8 cellular contexts compared by ENCODE assay signal in the genomic region with DNA sequence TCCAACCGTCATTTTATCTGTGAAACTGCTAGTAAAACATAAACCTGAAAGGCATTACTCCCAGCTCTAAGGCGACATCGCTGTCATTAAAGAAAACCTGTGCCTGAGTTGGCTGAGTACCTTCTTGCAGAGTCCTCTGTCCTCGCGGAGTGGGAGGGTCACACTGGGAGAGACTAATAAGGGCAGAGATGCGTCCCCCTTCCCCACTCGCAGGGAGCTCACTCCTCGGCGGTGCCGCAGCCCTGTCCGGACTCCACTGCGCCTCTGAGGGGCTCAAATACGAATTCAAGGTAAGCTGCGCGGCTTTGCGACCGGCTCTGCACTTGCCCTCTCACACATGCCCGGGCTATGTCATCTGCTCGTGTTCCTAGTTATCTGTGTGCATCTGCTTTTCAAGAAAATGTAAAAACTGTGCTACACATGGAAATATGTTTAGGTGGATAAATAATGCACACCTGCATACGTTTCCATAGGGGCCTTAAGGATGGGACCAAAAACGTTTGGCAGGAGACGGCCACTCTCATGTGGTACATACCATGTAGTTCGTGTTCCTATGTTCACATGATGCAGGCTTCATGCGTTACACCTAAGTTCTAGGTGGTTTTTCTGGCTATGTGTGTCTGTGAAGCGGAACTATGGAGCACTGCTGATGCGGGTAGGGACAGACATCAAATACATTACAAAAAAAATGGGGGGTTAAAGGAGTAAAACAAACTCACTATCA. TPM values are rescaled to one million over a fixed set of nuclear protein-coding genes. Genes with fewer than 3 reads are reported as not detected.
DNase-seq lines count a peak whose midpoint lies in the region; ATAC-seq and TF ChIP-seq lines count a peak whose summit lies in the region.

A gene (plus strand): TSS at position 206 of the 724 bp plus-strand sequence. CDS start 13,012 bp downstream, outside the sequence.

- no peak within 1 kb of the TSS for H4K8ac ChIP-seq in IMR-90 (ENCODE audit: low read depth in 2 of 2, low read length in 2 of 2)

- no peak within 1 kb of the TSS for H2BK20ac ChIP-seq in IMR-90 (ENCODE audit: low read depth, low read length)

- no peak within 1 kb of the TSS for H3K18ac ChIP-seq in IMR-90 (ENCODE audit: low read depth, low read length)

- no peaks in the 10 kb centered on the region for H3K36me3 Mint-ChIP-seq in naive thymus-derived CD4-positive, alpha-beta T cell

- no peak within 1 kb of the TSS for H4K91ac ChIP-seq in IMR-90 (ENCODE audit: insufficient read depth, low read depth, low read length)

- intact Hi-C loops in IMR-90 (cut with micrococcal nuclease): no loop called here
- intact Hi-C loops in naive thymus-derived CD4-positive, alpha-beta T cell (cut with micrococcal nuclease): loop anchor here (1.0 to 10.0 kb wide), 8 partner anchors 31 to 1088 kb away; a partner anchor contains a TSS
- intact Hi-C loops in uterus (cut with DNase I; ENCODE audit: low total_unique reads): no loop called here

- H3K27me3 Mint-ChIP-seq in naive thymus-derived CD4-positive, alpha-beta T cell: peaks cover 8 to 71% (median 33%) of the 10 kb centered on the region in 5 donors

- WGBS in IMR-90 (ENCODE audit: extremely low coverage in 2 of 2, insufficient read length in 1 of 2), 2 experiments: 8% methylated on average over 4 of the region's 26 CpGs; no CpG with 5 or more reads in 1 of the 2 experiments

- peak within 1 kb of the TSS in 7 of 9 donors; percentile 15 to 85 (median 51) for H3K27ac Mint-ChIP-seq in naive thymus-derived CD4-positive, alpha-beta T cell

- no peak within 1 kb of the TSS for H3K14ac ChIP-seq in IMR-90 (replicated peaks; ENCODE audit: low read depth, low read length)

- TF ChIP-seq POLR2A in GM10847 (IDR thresholded peaks at IDR 0.05; ENCODE audit: extremely low read depth, insufficient read length): peak; percentile 77
- no peak for TF ChIP-seq POLR2A in IMR-90 (IDR thresholded peaks at IDR 0.05; ENCODE audit: low read depth, low read length)
- no peak for TF ChIP-seq POLR2A in erythroblast (IDR thresholded peaks at IDR 0.05; ENCODE audit: low read length)
- TF ChIP-seq POLR2A in uterus (IDR thresholded peaks at IDR 0.05): no peak

- H3K23ac ChIP-seq in IMR-90 (ENCODE audit: low read depth, low read length): no peak within 1 kb of the TSS

- H2AFZ ChIP-seq in IMR-90 (replicated peaks; ENCODE audit: low read length, poor library complexity): peak within 1 kb of the TSS; percentile 78

- no peaks in the 10 kb centered on the region for H3K79me1 ChIP-seq in IMR-90 (ENCODE audit: low read depth in 1 of 2, low read length in 2 of 2)

- no peak for DNase-seq in IMR-90
- peak; percentile 19 to 26 for DNase-seq in activated CD4-positive, alpha-beta T cell treated with anti-CD3 and anti-CD28 coated beads, Interleukin-2, amount 50 U/mL, for 48 hours
- DNase-seq in erythroblast (lab: John Stamatoyannopoulos, UW): peak; percentile 24 to 30
- peak; percentile 5 to 33 (median 27) for DNase-seq in naive thymus-derived CD4-positive, alpha-beta T cell
- DNase-seq in uterus: no peak
- no peak for DNase-seq in H4 (ENCODE audit: low spot score)

- H3K27ac ChIP-seq in IMR-90 (ENCODE audit: insufficient read depth, low read length): no peak within 1 kb of the TSS
- peak within 1 kb of the TSS; percentile 4 for H3K27ac ChIP-seq in naive thymus-derived CD4-positive, alpha-beta T cell (ENCODE audit: low read depth, low read length)
- H3K27ac ChIP-seq in uterus: no peak within 1 kb of the TSS

- no peak within 1 kb of the TSS for H2AK5ac ChIP-seq in IMR-90 (ENCODE audit: low read depth, low read length)

- ATAC-seq in GM21529 (IDR thresholded peaks at IDR 0.05; ENCODE audit: unreplicated experiment) (peak; percentile 44), IMR-90 (ENCODE audit: low read depth) (peak; percentile 22; the same call in 1 of the 2 replicates)
- peak; percentile 63 for ATAC-seq in naive thymus-derived CD4-positive, alpha-beta T cell

- no peak within 1 kb of the TSS for H2BK5ac ChIP-seq in IMR-90 (ENCODE audit: low read depth, low read length, poor library complexity, severe bottlenecking)

- in situ Hi-C loops in IMR-90 (cut with MboI; ENCODE audit: low sequenced_read_pairs): no loop called here

- H2BK15ac ChIP-seq in IMR-90 (ENCODE audit: low read depth, low read length): no peak within 1 kb of the TSS

- TF ChIP-seq RAD21 in IMR-90 (IDR thresholded peaks at IDR 0.05; ENCODE audit: low read length): no peak

- H4K5ac ChIP-seq in IMR-90 (ENCODE audit: low read depth, low read length): no peak within 1 kb of the TSS

- CTCF ChIA-PET in IMR-90 (lab: Yijun Ruan, JAX): no interaction called here
- CTCF ChIA-PET in naive thymus-derived CD4-positive, alpha-beta T cell (lab: Charles Lee): interaction anchor here (1.1 to 1.7 kb wide), 3 partner anchors 40 to 136 kb away, joined by 3 to 5 read pairs (median 4); no protein-coding TSS in a partner anchor

- H3K4me3 ChIP-seq in IMR-90 (ENCODE audit: insufficient read depth, low read depth, low read length) (peak within 1 kb of the TSS; percentile 55), uterus (peak within 1 kb of the TSS; percentile 29 to 59)
- peak within 1 kb of the TSS; percentile 55 for H3K4me3 ChIP-seq in naive thymus-derived CD4-positive, alpha-beta T cell (ENCODE audit: low read length)

- TF ChIP-seq CTCF in IMR-90 (conservative IDR thresholded peaks at IDR 0.05; ENCODE audit: low read depth, low read length) (no peak), uterus (IDR thresholded peaks at IDR 0.05) (no peak)

- no peak within 1 kb of the TSS for H3K56ac ChIP-seq in IMR-90 (ENCODE audit: extremely low read depth, insufficient read depth, low read length)

- BruUV-seq in IMR-90 (replicated peaks; lab: Mats Ljungman, UMichigan): no TSS peak

- dilution Hi-C loops in IMR-90 (cut with HindIII; ENCODE audit: low sequenced_read_pairs, unreplicated experiment): no loop called here

- no peaks in the 10 kb centered on the region for H3K9me3 Mint-ChIP-seq in naive thymus-derived CD4-positive, alpha-beta T cell

- H3K4me2 ChIP-seq in IMR-90 (ENCODE audit: low read depth, low read length): peak within 1 kb of the TSS; percentile 92

- H3K9me1 ChIP-seq in IMR-90 (ENCODE audit: insufficient read depth, low read length): no peaks in the 10 kb centered on the region

- H3K4me1 Mint-ChIP-seq in naive thymus-derived CD4-positive, alpha-beta T cell: peaks cover 15 to 24% (median 20%) of the 10 kb centered on the region in 7 donors

- POLR2A ChIA-PET in IMR-90 (lab: Charles Lee; ENCODE audit: unreplicated experiment): interaction anchor here (0.6 kb wide), 1 partner anchor 12 kb away, joined by 4 read pairs; no protein-coding TSS in a partner anchor
- POLR2A ChIA-PET in naive thymus-derived CD4-positive, alpha-beta T cell (lab: Charles Lee): interaction anchor here (1.4 to 1.6 kb wide), 2 partner anchors 70 kb away, joined by 5 read pairs; a partner anchor contains a TSS

- H2BK120ac ChIP-seq in IMR-90 (ENCODE audit: low read depth, low read length): no peak within 1 kb of the TSS

- peaks cover 33% of the 10 kb centered on the region for H3K27me3 ChIP-seq in IMR-90 (ENCODE audit: control insufficient read depth, insufficient read depth, low read length)
- H3K27me3 ChIP-seq in naive thymus-derived CD4-positive, alpha-beta T cell (ENCODE audit: control insufficient read depth in 2 of 2, insufficient read depth in 2 of 2, low read length in 2 of 2): no peaks in the 10 kb centered on the region
- no peaks in the 10 kb centered on the region for H3K27me3 ChIP-seq in uterus

- H2AK9ac ChIP-seq in IMR-90 (replicated peaks; ENCODE audit: low read depth, low read length, poor library complexity): no peak within 1 kb of the TSS

- H4K20me1 ChIP-seq in IMR-90 (ENCODE audit: insufficient read depth, low read length): no peaks in the 10 kb centered on the region

- no peak within 1 kb of the TSS for H3K9ac ChIP-seq in IMR-90 (ENCODE audit: low read depth, low read length)

- H3K36me3 ChIP-seq in IMR-90 (ENCODE audit: control insufficient read depth, insufficient read depth, low read length) (no peaks in the 10 kb centered on the region), uterus (no peaks in the 10 kb centered on the region)
- H3K36me3 ChIP-seq in naive thymus-derived CD4-positive, alpha-beta T cell (ENCODE audit: control insufficient read depth in 2 of 3, insufficient read depth in 3 of 3, low read length in 3 of 3): no peaks in the 10 kb centered on the region

- H3K4me3 Mint-ChIP-seq in naive thymus-derived CD4-positive, alpha-beta T cell: peak within 1 kb of the TSS; percentile 79 to 98 (median 89)

- H3K4me1 ChIP-seq in IMR-90 (ENCODE audit: control insufficient read depth, insufficient read depth, low read length): peaks cover 5% of the 10 kb centered on the region; the same call in 1 of the 2 replicates
- peaks cover 5 to 6% of the 10 kb centered on the region in 2 donors for H3K4me1 ChIP-seq in naive thymus-derived CD4-positive, alpha-beta T cell (ENCODE audit: control insufficient read depth in 2 of 2, insufficient read depth in 2 of 2, low read length in 2 of 2)
- H3K4me1 ChIP-seq in uterus: no peaks in the 10 kb centered on the region

- H3K4ac ChIP-seq in IMR-90 (ENCODE audit: low read depth, low read length): no peak within 1 kb of the TSS

- H3K9me3 ChIP-seq in IMR-90 (ENCODE audit: control insufficient read depth, insufficient read depth, low read length): no peaks in the 10 kb centered on the region
- H3K9me3 ChIP-seq in naive thymus-derived CD4-positive, alpha-beta T cell (ENCODE audit: control insufficient read depth in 2 of 3, low read length in 3 of 3): no peaks in the 10 kb centered on the region
- no peaks in the 10 kb centered on the region for H3K9me3 ChIP-seq in uterus

TF ChIP-seq in IMR-90, 13 proteins besides CTCF, POLR2A, EP300 and RAD21 (continues in another document):
- TF ChIP-seq FOS (IDR thresholded peaks at IDR 0.05; ENCODE audit: low read depth, low read length) (no peak), CEBPB (IDR thresholded peaks at IDR 0.05; ENCODE audit: low read depth, low read length) (no peak), MAFK (IDR thresholded peaks at IDR 0.05; ENCODE audit: low read depth, low read length) (no peak), RCOR1 (IDR thresholded peaks at IDR 0.05; ENCODE audit: insufficient replicate concordance, low read length) (no peak), MAZ (IDR thresholded peaks at IDR 0.05; ENCODE audit: borderline replicate concordance, low read depth, low read length) (no peak), SMC3 (IDR thresholded peaks at IDR 0.05; ENCODE audit: low read depth, low read length) (no peak), RFX5 (IDR thresholded peaks at IDR 0.05; ENCODE audit: low read depth, low read length) (no peak), MXI1 (IDR thresholded peaks at IDR 0.05; ENCODE audit: borderline replicate concordance, low read depth, low read length) (no peak)

RNA-seq across cellular contexts. Expression of the gene that starts here (rescaled TPM):
- under 0.01 TPM in 1 of 2 replicates, not detected in the other for total RNA-seq in IMR-90 (2012; rRNA removed)
- polyA plus RNA-seq in IMR-90 (2012; rRNA removed): not detected in 2 replicates
- polyA plus RNA-seq in IMR-90 (2012; cell fraction: cytosol; rRNA removed): not detected in 2 replicates
- not detected in 2 replicates for polyA plus RNA-seq in IMR-90 (2012; cell fraction: nucleus; rRNA removed; ENCODE audit: low replicate concordance)
- total RNA-seq in naive thymus-derived CD4-positive, alpha-beta T cell: 1 to 10 TPM in 1 of 5 experiments, under 1 TPM in 3, not detected in 1; 0.05 to 1.3 (median 0.36) TPM
- under 1 TPM in 1 of 2 donors, not detected in 1; 0.02 TPM for polyA plus RNA-seq in naive thymus-derived CD4-positive, alpha-beta T cell
- under 1 TPM in 2 of 4 donors, not detected in 2; under 0.01 to 0.28 TPM for total RNA-seq in uterus
- total RNA-seq in H4 (2014; rRNA removed; shearing (Covaris generic)): 1.5 TPM in 1 of 2 replicates, not detected in the other

Comparison
In these comparisons a context has a peak if more than half of its experiments do, and no peak if none do; other contexts are left out.
1. Peak in ATAC-seq, H3K4me3 ChIP-seq and H3K4me2 ChIP-seq in IMR-90; RNA of the gene not detected or under 1 TPM.
2. DNase-seq: peak in activated CD4-positive, alpha-beta T cell treated with anti-CD3 and anti-CD28 coated beads, Interleukin-2, amount 50 U/mL, for 48 hours (2 of 2), erythroblast (2 of 2) and naive thymus-derived CD4-positive, alpha-beta T cell (9 of 9); none in IMR-90 (single experiment), uterus (0 of 2) and H4 (single experiment).
3. intact Hi-C loops: an anchor here in naive thymus-derived CD4-positive, alpha-beta T cell (1.0 to 10.0 kb wide); none called in IMR-90 and uterus.
4. Peak in every context shown above with its lines, with median percentiles within 50 percentile points of each other: ATAC-seq and H3K4me3 ChIP-seq.